Comparison of ENCODE assay signal across 8 cellular contexts in the genomic region with DNA sequence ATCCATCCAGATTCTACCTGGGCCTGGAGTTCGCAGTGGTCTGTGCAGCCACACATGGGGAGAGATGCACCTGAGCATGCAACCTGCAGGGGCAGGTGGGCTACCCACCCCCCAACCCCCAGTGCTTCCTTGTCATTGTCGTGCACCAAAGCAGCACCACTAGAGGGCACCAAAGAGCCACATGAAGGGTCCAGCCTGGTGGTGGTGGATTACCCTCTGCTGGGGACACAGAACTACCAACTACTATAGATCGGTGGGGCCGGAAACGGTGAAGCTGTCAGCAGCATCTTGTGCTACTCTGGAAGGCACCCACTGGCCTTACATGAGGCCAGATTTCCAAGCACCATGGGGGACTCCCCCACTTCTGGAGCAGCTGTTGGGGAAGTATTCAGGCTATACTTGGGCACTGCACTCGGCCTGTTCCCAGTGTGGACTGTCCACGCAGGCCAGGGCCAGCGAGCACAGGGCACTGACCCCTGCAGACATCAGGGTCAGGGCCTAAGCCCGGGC.
DNase-seq lines count a peak whose midpoint lies in the region; TF ChIP-seq lines count a peak whose summit lies in the region.

No MANE protein-coding gene starts in this region.

- intact Hi-C loops in transverse colon (cut with DNase I; ENCODE audit: low total_unique reads), result loop anchor here (10.0 kb wide), 1 partner anchor 459 kb away; no protein-coding TSS in a partner anchor

- H3K9me3 ChIP-seq in parathyroid adenoma (ENCODE audit: control insufficient read depth, low read length) (no peaks in the 10 kb centered on the region), transverse colon (no peaks in the 10 kb centered on the region)

- H3K4me1 ChIP-seq in parathyroid adenoma (no peaks in the 10 kb centered on the region), transverse colon (no peaks in the 10 kb centered on the region)

- H3K27ac ChIP-seq in parathyroid adenoma (no peak overlapping the region), transverse colon (no peak overlapping the region)

- H3K36me3 ChIP-seq in H7 (replicated peaks; ENCODE audit: control insufficient read depth, insufficient read depth, low read length), result no peaks in the 10 kb centered on the region
- H3K36me3 ChIP-seq in parathyroid adenoma (ENCODE audit: control insufficient read depth, insufficient read depth, low read length), result no peaks in the 10 kb centered on the region
- no peaks in the 10 kb centered on the region for H3K36me3 ChIP-seq in transverse colon

- TF ChIP-seq EP300 in transverse colon (IDR thresholded peaks at IDR 0.05; ENCODE audit: low read depth), result no peak

- H3K27me3 ChIP-seq in H7 (ENCODE audit: control insufficient read depth, insufficient read depth, low read length) (no peaks in the 10 kb centered on the region), parathyroid adenoma (ENCODE audit: control insufficient read depth, insufficient read depth, low read length) (no peaks in the 10 kb centered on the region), transverse colon (no peaks in the 10 kb centered on the region)

- H3K79me2 ChIP-seq in parathyroid adenoma, result no peaks in the 10 kb centered on the region

- H3K4me2 ChIP-seq in parathyroid adenoma (ENCODE audit: low read length), result no peak overlapping the region

- peak; percentile 60 for DNase-seq in DMS53 treated with DMSO at 0.1 percent for 48 hours (lab: John Stamatoyannopoulos, UW; ENCODE audit: unreplicated experiment)
- DNase-seq in H7, result peak; percentile 96
- DNase-seq in NCI-H1092 (lab: John Stamatoyannopoulos, UW), result peak; percentile 74
- peak; percentile 91 for DNase-seq in SK-MEL-5 (ENCODE audit: low read depth, low spot score)
- peak; percentile 59 for DNase-seq in activated gamma-delta T cell treated with anti-CD3 and anti-CD28 coated beads, Interleukin-2, amount 50 U/mL, for 16 hours (ENCODE audit: low read depth)
- peak; percentile 51 for DNase-seq in globus pallidus (ENCODE audit: low spot score)
- DNase-seq in transverse colon, result peak; percentile 78

- no peak overlapping the region for H3K9ac ChIP-seq in parathyroid adenoma

- H2AFZ ChIP-seq in parathyroid adenoma, result no peak overlapping the region

- WGBS in transverse colon (ENCODE audit: low coverage in 1 of 2), 2 donors, result 27% methylated on average over 9 of the region's 9 CpGs; no CpG with 5 or more reads in 1 of the 2 donors

- TF ChIP-seq POLR2A in transverse colon (IDR thresholded peaks at IDR 0.05), result no peak

- in situ Hi-C loops in SK-MEL-5 (cut with HindIII; ENCODE audit: low pct_unique_long_range_greater_than_20kb, low sequenced_read_pairs) (no loop called here), transverse colon (cut with MboI; ENCODE audit: low pct_ligation_motif_present in 1 of 4, low pct_unique_long_range_greater_than_20kb in 1 of 4, low sequenced_read_pairs in 3 of 4) (loop anchor here in 3 of 4 donors (10.0 to 25.0 kb wide), 3 partner anchors 372 to 472 kb away; a partner anchor contains a TSS)

- H3K4me3 ChIP-seq in H7 (ENCODE audit: insufficient read depth, low read depth, low read length) (no peak overlapping the region), parathyroid adenoma (ENCODE audit: low read depth, low read length) (no peak overlapping the region), transverse colon (no peak overlapping the region)

- TF ChIP-seq CTCF in parathyroid adenoma (IDR thresholded peaks at IDR 0.05) (peak; percentile 72), transverse colon (IDR thresholded peaks at IDR 0.05) (peak; percentile 81 to 87 (median 86))
